ENCODE assay signal across 8 cellular contexts in the genomic region with DNA sequence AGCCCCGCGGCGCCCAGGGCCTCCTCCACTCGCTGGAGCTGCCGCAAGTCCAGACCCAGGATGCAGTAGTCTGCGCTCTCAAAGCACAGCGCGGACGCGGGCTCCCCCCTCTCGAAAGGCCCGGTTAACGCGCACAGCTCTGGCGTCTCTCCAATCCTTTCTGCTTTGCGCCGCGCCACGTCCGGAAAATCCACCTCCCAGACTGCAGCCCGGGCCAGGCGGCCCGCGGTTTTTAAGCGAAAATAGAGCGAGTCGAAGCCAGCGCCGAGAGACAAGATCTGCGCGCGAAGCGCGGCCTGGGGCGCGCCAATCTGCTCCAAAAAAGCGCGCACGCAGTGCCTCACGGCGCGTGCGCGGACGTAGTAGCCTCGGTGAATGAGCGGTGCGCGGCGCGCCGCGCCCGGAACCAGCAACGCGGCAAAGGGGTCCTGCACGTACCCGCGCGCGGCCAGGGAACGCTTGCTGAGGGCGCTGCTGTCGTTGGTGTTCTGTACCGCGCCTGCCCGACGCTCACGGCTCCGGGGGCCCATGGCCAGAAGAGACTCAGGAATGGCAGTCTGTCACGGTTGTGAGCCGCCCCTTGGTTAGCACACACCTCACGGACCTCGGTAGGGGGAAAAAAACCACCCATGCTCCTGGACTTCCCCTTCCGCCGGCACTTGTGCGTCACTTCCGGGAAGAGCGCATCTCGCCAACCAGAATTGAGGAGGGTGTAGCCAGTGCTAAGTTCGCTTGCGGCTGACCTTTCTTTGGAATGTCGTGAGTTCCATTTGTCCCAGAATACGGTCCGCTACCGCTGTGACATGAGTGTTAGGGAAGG. TPM values are rescaled to one million over a fixed set of nuclear protein-coding genes. Genes with fewer than 3 reads are reported as not detected.
A peak's percentile ranks its signal among the peaks of the same experiment; 100 is the strongest.
DNase-seq lines count a peak whose midpoint lies in the region; ATAC-seq and TF ChIP-seq lines count a peak whose summit lies in the region.

A gene with protein sequence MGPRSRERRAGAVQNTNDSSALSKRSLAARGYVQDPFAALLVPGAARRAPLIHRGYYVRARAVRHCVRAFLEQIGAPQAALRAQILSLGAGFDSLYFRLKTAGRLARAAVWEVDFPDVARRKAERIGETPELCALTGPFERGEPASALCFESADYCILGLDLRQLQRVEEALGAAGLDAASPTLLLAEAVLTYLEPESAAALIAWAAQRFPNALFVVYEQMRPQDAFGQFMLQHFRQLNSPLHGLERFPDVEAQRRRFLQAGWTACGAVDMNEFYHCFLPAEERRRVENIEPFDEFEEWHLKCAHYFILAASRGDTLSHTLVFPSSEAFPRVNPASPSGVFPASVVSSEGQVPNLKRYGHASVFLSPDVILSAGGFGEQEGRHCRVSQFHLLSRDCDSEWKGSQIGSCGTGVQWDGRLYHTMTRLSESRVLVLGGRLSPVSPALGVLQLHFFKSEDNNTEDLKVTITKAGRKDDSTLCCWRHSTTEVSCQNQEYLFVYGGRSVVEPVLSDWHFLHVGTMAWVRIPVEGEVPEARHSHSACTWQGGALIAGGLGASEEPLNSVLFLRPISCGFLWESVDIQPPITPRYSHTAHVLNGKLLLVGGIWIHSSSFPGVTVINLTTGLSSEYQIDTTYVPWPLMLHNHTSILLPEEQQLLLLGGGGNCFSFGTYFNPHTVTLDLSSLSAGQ (minus strand): TSS at position 614 of the 820 bp plus-strand sequence. CDS start 84 bp downstream, at position 530.

- H3K27me3 ChIP-seq in A673 (replicated peaks; ENCODE audit: insufficient read depth, low read depth, low read length, poor library complexity) (no peaks in the 10 kb centered on the region), WERI-Rb-1 (ENCODE audit: insufficient read depth, low read depth, severe bottlenecking) (no peaks in the 10 kb centered on the region), breast epithelium (no peaks in the 10 kb centered on the region), skeletal muscle tissue (ENCODE audit: control insufficient read depth in 3 of 3, insufficient read depth in 3 of 3, low read length in 3 of 3) (no peaks in the 10 kb centered on the region)

- ATAC-seq in GM18868 (IDR thresholded peaks at IDR 0.05; ENCODE audit: unreplicated experiment): peak; percentile 91
- peak; percentile 90 for ATAC-seq in HG03108 (IDR thresholded peaks at IDR 0.05; ENCODE audit: unreplicated experiment)

- TF ChIP-seq CTCF in A673 (conservative IDR thresholded peaks at IDR 0.05; ENCODE audit: low read depth, low read length): no peak
- no peak for TF ChIP-seq CTCF in WERI-Rb-1 (IDR thresholded peaks at IDR 0.05; ENCODE audit: low read depth, low read length)
- peak in 1 of 3 donors; percentile 18 for TF ChIP-seq CTCF in breast epithelium (IDR thresholded peaks at IDR 0.05)

- POLR2A ChIA-PET in A673 (lab: Charles Lee; ENCODE audit: low non-redundant PET): no interaction called here

- CTCF ChIA-PET in A673 (lab: Charles Lee): no interaction called here

- intact Hi-C loops in A673 (cut with micrococcal nuclease; ENCODE audit: unreplicated experiment) (no loop called here), breast epithelium (cut with DNase I; ENCODE audit: low total_unique reads) (no loop called here)

- DNase-seq in A673 (ENCODE audit: low spot score) (peak; percentile 97), NCI-H2227 (lab: John Stamatoyannopoulos, UW; ENCODE audit: unreplicated experiment) (peak; percentile 92), WERI-Rb-1 (peak; percentile 91), breast epithelium (ENCODE audit: low spot score in 2 of 2) (peak; percentile 84 to 86)

- H3K4me1 ChIP-seq in A673 (ENCODE audit: insufficient read depth, low read length, poor library complexity, severe bottlenecking) (peaks cover 14% of the 10 kb centered on the region), breast epithelium (peaks cover 0 to 12% of the 10 kb centered on the region in 2 donors), skeletal muscle tissue (ENCODE audit: control insufficient read depth in 3 of 3, insufficient read depth in 3 of 3, low read length in 3 of 3) (peaks cover 30 to 51% (median 34%) of the 10 kb centered on the region in 3 donors)

- H3K4me3 ChIP-seq in A673 (ENCODE audit: low read depth, low read length, poor library complexity, severe bottlenecking) (peak within 1 kb of the TSS; percentile 68), WERI-Rb-1 (ENCODE audit: low read depth, low read length) (peak within 1 kb of the TSS; percentile 66), breast epithelium (peak within 1 kb of the TSS; percentile 68 to 95 (median 88)), iPS-18c (ENCODE audit: insufficient read depth, low read depth, low read length) (peak within 1 kb of the TSS; percentile 94), skeletal muscle tissue (ENCODE audit: low read length in 3 of 3) (peak within 1 kb of the TSS; percentile 95 to 98 (median 95))

- no TSS peak for BruUV-seq in A673 (replicated peaks; lab: Mats Ljungman, UMichigan)

- no peak for TF ChIP-seq POLR2A in breast epithelium (IDR thresholded peaks at IDR 0.05)

- H3K36me3 ChIP-seq in A673 (ENCODE audit: insufficient read depth, low read length, poor library complexity, severe bottlenecking): peaks cover 6% of the 10 kb centered on the region
- peaks cover 23% of the 10 kb centered on the region for H3K36me3 ChIP-seq in WERI-Rb-1
- no peaks in the 10 kb centered on the region for H3K36me3 ChIP-seq in breast epithelium
- H3K36me3 ChIP-seq in skeletal muscle tissue (ENCODE audit: control insufficient read depth in 3 of 3, insufficient read depth in 3 of 3, low read length in 3 of 3): peaks cover 0 to 8% (median 0%) of the 10 kb centered on the region in 3 donors

- H3K9ac ChIP-seq in skeletal muscle tissue (ENCODE audit: low read depth in 1 of 3, low read length in 3 of 3): peak within 1 kb of the TSS; percentile 92 to 94 (median 93)

- H3K27ac ChIP-seq in A673 (ENCODE audit: low read depth, low read length, poor library complexity, severe bottlenecking): peak within 1 kb of the TSS; percentile 95
- H3K27ac ChIP-seq in WERI-Rb-1: peak within 1 kb of the TSS; percentile 92
- H3K27ac ChIP-seq in breast epithelium: peak within 1 kb of the TSS; percentile 94 to 98
- peak within 1 kb of the TSS; percentile 92 for H3K27ac ChIP-seq in skeletal muscle tissue (ENCODE audit: low read depth, low read length)

- no peaks in the 10 kb centered on the region for H3K9me3 ChIP-seq in A673 (ENCODE audit: low read depth, low read length, poor library complexity, severe bottlenecking)
- no peaks in the 10 kb centered on the region for H3K9me3 ChIP-seq in WERI-Rb-1 (ENCODE audit: severe bottlenecking)
- H3K9me3 ChIP-seq in breast epithelium: no peaks in the 10 kb centered on the region
- H3K9me3 ChIP-seq in iPS-18c (ENCODE audit: control insufficient read depth, insufficient read depth, low read length): no peaks in the 10 kb centered on the region
- no peaks in the 10 kb centered on the region for H3K9me3 ChIP-seq in skeletal muscle tissue (ENCODE audit: control insufficient read depth in 3 of 3, low read length in 3 of 3)

RNA-seq across cellular contexts. Expression of the gene that starts here (rescaled TPM):
- total RNA-seq in A673 (2021) (14.3 and 17.2 TPM in 2 replicates), breast epithelium (1 to 10 TPM; 3.8 to 9.5 (median 6.6) TPM), skeletal muscle tissue (5.7 TPM)

Comparison
In these comparisons a context has a peak if more than half of its experiments do, and no peak if none do; other contexts are left out.
1. Peak in every context shown above with its lines: DNase-seq, ATAC-seq, H3K4me3 ChIP-seq and H3K27ac ChIP-seq.